ENCODE assay signal across 18 cellular contexts in genomic region chr6:79157961-79158644, GRCh38.
DNase-seq lines count a peak whose midpoint lies in the region; ATAC-seq, FAIRE-seq and TF ChIP-seq lines count a peak whose summit lies in the region.
"Had no signal": no experiment of that assay in that cellular context is flagged by ENCODE, and none has a peak within 500 bp of the region (broad histone marks: within the 10 kb centered on the region; RNA-seq: fewer than 3 reads in every experiment).

No MANE protein-coding gene starts in this region.

- 19% methylated on average over 3 of the region's 3 CpGs for WGBS in A549 (ENCODE audit: missing lambda C conversion rate)
- WGBS in K562 (ENCODE audit: insufficient coverage, low coverage, missing lambda C conversion rate): 0% methylated on average over 3 of the region's 3 CpGs
- WGBS in liver: 32% methylated on average over 3 of the region's 3 CpGs

- no peaks in the 10 kb centered on the region for H3F3A ChIP-seq in GM23338 (replicated peaks; ENCODE audit: low read depth)

- FAIRE-seq in A549 (lab: Jason Lieb, UNC) (no peak), K562 (lab: Jason Lieb, UNC) (no peak)
- FAIRE-seq: D721Med had no signal

- H3K9ac ChIP-seq in K562 (ENCODE audit: insufficient read depth in 1 of 2, low read depth in 2 of 2, low read length in 2 of 2): no peak overlapping the region
- H3K9ac ChIP-seq in liver (ENCODE audit: low read depth in 1 of 2, low read length in 2 of 2): no peak overlapping the region

- no peaks in the 10 kb centered on the region for H3K9me1 ChIP-seq in K562 (ENCODE audit: control insufficient read depth, insufficient read depth, low read length)

- CTCF ChIA-PET in A549 (lab: Yijun Ruan, JAX): no interaction called here
- CTCF ChIA-PET in K562 (lab: Yijun Ruan, JAX; ENCODE audit: low intra/inter-chr PET ratio): no interaction called here

- H3K4me3 ChIP-seq in A549: no peak overlapping the region
- H3K4me3 ChIP-seq in GM23338: no peak overlapping the region
- no peak overlapping the region for H3K4me3 ChIP-seq in K562
- H3K4me3 ChIP-seq in liver (ENCODE audit: low read depth in 1 of 3, low read length in 3 of 3): no peak overlapping the region
- H3K4me3 ChIP-seq in WERI-Rb-1 (ENCODE audit: low read depth, low read length): no peak overlapping the region
- H3K4me3 ChIP-seq: SK-N-MC had no signal

- TF ChIP-seq POLR2A in A549 (IDR thresholded peaks at IDR 0.05; ENCODE audit: low read length) (no peak), K562 (conservative IDR thresholded peaks at IDR 0.05) (no peak)

- TF ChIP-seq CTCF in A549 (IDR thresholded peaks at IDR 0.05) (no peak), GM23338 (conservative IDR thresholded peaks at IDR 0.05; ENCODE audit: low read depth in 2 of 2) (no peak), K562 (IDR thresholded peaks at IDR 0.05 in 2 of 3, conservative IDR thresholded peaks at IDR 0.05 in 1 of 3; ENCODE audit: insufficient read depth in 2 of 3, low read depth in 1 of 3, low read length in 3 of 3) (no peak), liver (IDR thresholded peaks at IDR 0.05; ENCODE audit: low read depth, low read length, missing input control) (no peak), WERI-Rb-1 (IDR thresholded peaks at IDR 0.05; ENCODE audit: low read depth, low read length) (no peak)

- no peak overlapping the region for H3K27ac Mint-ChIP-seq in GM23338
- H3K27ac Mint-ChIP-seq: CD8-positive, alpha-beta memory T cell had no signal

- BruUV-seq in K562 (replicated peaks; lab: Mats Ljungman, UMichigan): no TSS peak

- DNase-seq in A549 (ENCODE audit: low read depth in 1 of 2, low spot score in 1 of 2): no peak
- DNase-seq in GM23338 (ENCODE audit: low spot score): no peak
- DNase-seq in K562 (ENCODE audit: extremely low read depth in 1 of 4, low spot score in 3 of 4): no peak
- DNase-seq in WERI-Rb-1: no peak
- DNase-seq in NCI-H2107 treated with DMSO at 0.1 percent for 48 hours (lab: John Stamatoyannopoulos, UW; ENCODE audit: unreplicated experiment): no peak
- no peak for DNase-seq in activated CD4-positive, alpha-beta T cell treated with anti-CD3 and anti-CD28 coated beads for 4 hours
- DNase-seq in SW480 (ENCODE audit: low spot score): no peak
- DNase-seq: C1 segment of cervical spinal cord; CD8-positive, alpha-beta memory T cell; DND-41; NCI-H1105; NCI-H2081; NK-92 treated with Interleukin-12 subunit alpha and Interleukin-12 subunit beta, amount 100 ng/mL, for 24 hours had no signal

- H3K36me3 ChIP-seq in GM23338 (ENCODE audit: insufficient read depth) (no peaks in the 10 kb centered on the region), K562 (ENCODE audit: control insufficient read depth, insufficient read depth, low read length) (no peaks in the 10 kb centered on the region), liver (ENCODE audit: control insufficient read depth in 4 of 4, insufficient read depth in 3 of 4, low read depth in 1 of 4, low read length in 3 of 4) (no peaks in the 10 kb centered on the region), WERI-Rb-1 (no peaks in the 10 kb centered on the region)

- ATAC-seq in A549 (no peak), GM23338 (no peak), K562 (no peak)
- ATAC-seq: HCT116, Right ventricle myocardium inferior had no signal

- intact Hi-C loops in K562 (cut with micrococcal nuclease): no loop called here

- no peaks in the 10 kb centered on the region for H4K20me1 ChIP-seq in GM23338 (replicated peaks; ENCODE audit: insufficient read depth)
- no peaks in the 10 kb centered on the region for H4K20me1 ChIP-seq in K562 (replicated peaks; ENCODE audit: control insufficient read depth, insufficient read depth, low read length)

- peaks cover 5% of the 10 kb centered on the region for H3K27me3 Mint-ChIP-seq in GM23338 (ENCODE audit: insufficient read depth, low read depth, poor library complexity)

- no peaks in the 10 kb centered on the region for H3K9me3 Mint-ChIP-seq in GM23338
- H3K9me3 Mint-ChIP-seq: CD8-positive, alpha-beta memory T cell had no signal

- H2AFZ ChIP-seq in GM23338 (peak overlapping the region; percentile 40; the same call in 1 of the 2 replicates), K562 (ENCODE audit: low read depth, low read length) (no peak overlapping the region; the same call in 1 of the 2 replicates)

- H3K4me1 Mint-ChIP-seq in GM23338: peaks cover 14% of the 10 kb centered on the region

- H3K27ac ChIP-seq in A549: peak overlapping the region; percentile 1 to 60; a peak in 3 of 6 replicates
- no peak overlapping the region for H3K27ac ChIP-seq in GM23338 (ENCODE audit: low read depth)
- H3K27ac ChIP-seq in K562 (ENCODE audit: extremely low read depth, low read depth, low read length): no peak overlapping the region
- H3K27ac ChIP-seq in liver (ENCODE audit: low read depth in 1 of 2, low read length in 2 of 2): peak overlapping the region in 1 of 2 donors; percentile 5
- H3K27ac ChIP-seq in WERI-Rb-1: no peak overlapping the region
- H3K27ac ChIP-seq: SK-N-MC had no signal

- H3K4me1 ChIP-seq in A549 (peaks cover 18% of the 10 kb centered on the region), GM23338 (ENCODE audit: insufficient read depth) (peaks cover 14% of the 10 kb centered on the region; the same call in 1 of the 2 replicates), K562 (replicated peaks in 1 of 2; ENCODE audit: control insufficient read depth in 2 of 2, insufficient read depth in 2 of 2, low read length in 2 of 2) (no peaks in the 10 kb centered on the region), liver (ENCODE audit: control insufficient read depth in 4 of 4, insufficient read depth in 4 of 4, low read length in 3 of 4) (peaks cover 1 to 19% (median 16%) of the 10 kb centered on the region in 4 donors)

- H3K79me2 ChIP-seq in GM23338 (replicated peaks; ENCODE audit: insufficient read depth) (no peaks in the 10 kb centered on the region), K562 (ENCODE audit: control insufficient read depth, insufficient read depth, low read length) (no peaks in the 10 kb centered on the region)

- no peaks in the 10 kb centered on the region for H3K27me3 ChIP-seq in GM23338 (ENCODE audit: insufficient read depth)
- H3K27me3 ChIP-seq in K562 (ENCODE audit: control insufficient read depth in 2 of 2, insufficient read depth in 2 of 2, low read length in 2 of 2): no peaks in the 10 kb centered on the region
- no peaks in the 10 kb centered on the region for H3K27me3 ChIP-seq in liver (ENCODE audit: control insufficient read depth in 4 of 4, insufficient read depth in 4 of 4, low read length in 3 of 4)
- H3K27me3 ChIP-seq in WERI-Rb-1 (ENCODE audit: insufficient read depth, low read depth, severe bottlenecking): no peaks in the 10 kb centered on the region

- no peaks in the 10 kb centered on the region for H3K36me3 Mint-ChIP-seq in GM23338 (ENCODE audit: low read depth)
- H3K36me3 Mint-ChIP-seq: CD8-positive, alpha-beta memory T cell had no signal

- TF ChIP-seq EP300 in A549 (IDR thresholded peaks at IDR 0.05) (no peak), K562 (IDR thresholded peaks at IDR 0.05; ENCODE audit: low read length) (no peak)

- H3K9me3 ChIP-seq in A549 (no peaks in the 10 kb centered on the region), K562 (replicated peaks; ENCODE audit: control insufficient read depth, insufficient read depth, low read depth, low read length) (no peaks in the 10 kb centered on the region), liver (ENCODE audit: control insufficient read depth in 4 of 4, low read length in 3 of 4) (no peaks in the 10 kb centered on the region), WERI-Rb-1 (ENCODE audit: severe bottlenecking) (no peaks in the 10 kb centered on the region)

- H3K4me2 ChIP-seq in A549: peak overlapping the region; percentile 60
- no peak overlapping the region for H3K4me2 ChIP-seq in GM23338
- H3K4me2 ChIP-seq in K562 (ENCODE audit: insufficient read depth, low read length): no peak overlapping the region

- POLR2A ChIA-PET in A549 (lab: Yijun Ruan, JAX): no interaction called here
- POLR2A ChIA-PET in K562 (lab: Yijun Ruan, JAX): no interaction called here

- in situ Hi-C loops in K562 (cut with MboI): no loop called here

- H3K9me2 ChIP-seq in GM23338 (ENCODE audit: insufficient read depth): peaks cover 8% of the 10 kb centered on the region

- H3K4me3 Mint-ChIP-seq in GM23338: no peak overlapping the region
- H3K4me3 Mint-ChIP-seq: CD8-positive, alpha-beta memory T cell had no signal

- no peak for TF ChIP-seq RAD21 in A549 (conservative IDR thresholded peaks at IDR 0.05 in 1 of 2, IDR thresholded peaks at IDR 0.05 in 1 of 2)
- TF ChIP-seq RAD21 in K562 (CRISPR knock-in tag; conservative IDR thresholded peaks at IDR 0.05 in 1 of 2, IDR thresholded peaks at IDR 0.05 in 1 of 2): no peak
- no peak for TF ChIP-seq RAD21 in liver (IDR thresholded peaks at IDR 0.05)

TF ChIP-seq in A549, 52 proteins besides CTCF, POLR2A, EP300 and RAD21 (continues in another document):
- TF ChIP-seq EHMT2 (IDR thresholded peaks at IDR 0.05; ENCODE audit: low read depth): no peak
- no peak for TF ChIP-seq SREBF2 (IDR thresholded peaks at IDR 0.05)
- TF ChIP-seq HEYL (CRISPR knock-in tag; IDR thresholded peaks at IDR 0.05): no peak
- TF ChIP-seq GATA3 (IDR thresholded peaks at IDR 0.05; ENCODE audit: borderline replicate concordance): no peak
- TF ChIP-seq SMC3 (IDR thresholded peaks at IDR 0.05): no peak
- no peak for TF ChIP-seq FOXS1 (CRISPR knock-in tag; IDR thresholded peaks at IDR 0.05)

TF ChIP-seq in K562, 482 proteins besides CTCF, POLR2A, EP300 and RAD21:
- TF ChIP-seq RBM22 (IDR thresholded peaks at IDR 0.05; ENCODE audit: low read depth, low read length, poor library complexity, severe bottlenecking) (no peak), SPI1 (IDR thresholded peaks at IDR 0.05; ENCODE audit: borderline replicate concordance, low read depth, low read length) (peak; percentile 90)
TF ChIP-seq in K562: peak in this region for 1.

TF ChIP-seq in liver, 16 proteins besides CTCF, POLR2A, EP300 and RAD21:
- TF ChIP-seq HNF4A (conservative IDR thresholded peaks at IDR 0.05): peak; percentile 19 to 23
- peak; percentile 67 for TF ChIP-seq FOXA2 (IDR thresholded peaks at IDR 0.05)
- peak; percentile 13 for TF ChIP-seq YY1 (IDR thresholded peaks at IDR 0.05)
- TF ChIP-seq SP1 (IDR thresholded peaks at IDR 0.05): peak; percentile 29
- no peak for TF ChIP-seq FOXA1 (IDR thresholded peaks at IDR 0.05)

Comparison
In these comparisons a context has a peak if more than half of its experiments do, and no peak if none do; other contexts are left out.
1. H3K27ac ChIP-seq: peak in A549 (2 of 2); none in GM23338 (single experiment), K562 (single experiment) and WERI-Rb-1 (single experiment).